ENCODE assay signal across 8 cellular contexts in genomic region chr17:68291836-68292688, GRCh38. TPM values are rescaled to one million over a fixed set of nuclear protein-coding genes. Genes with fewer than 3 reads are reported as not detected.
DNase-seq lines count a peak whose midpoint lies in the region; ATAC-seq lines count a peak whose summit lies in the region.

No MANE protein-coding gene starts in this region.

- DNase-seq in CD1c-positive myeloid dendritic cell (ENCODE audit: extremely low spot score) (peak; percentile 99), NT2/D1 (ENCODE audit: low read depth, low spot score) (no peak), activated T-cell treated with anti-CD3 and anti-CD28 coated beads for 1 hour (ENCODE audit: low read depth) (peak; percentile 85), myocyte (ENCODE audit: low read depth) (peak; percentile 76)
- peak; percentile 84 for DNase-seq in stimulated activated CD8-positive, alpha-beta memory T cell treated with anti-CD3 and anti-CD28 coated beads, Interleukin-7, amount 100 ng/mL, for 48 hours (ENCODE audit: extremely low read depth in 1 of 2, low read depth in 1 of 2)

- H3K27ac ChIP-seq in esophagus (ENCODE audit: low read depth in 2 of 2, low read length in 1 of 2) = peak overlapping the region; percentile 73 to 83

- ATAC-seq in GM19351 (IDR thresholded peaks at IDR 0.05; ENCODE audit: unreplicated experiment) (peak; percentile 57), HG03460 (IDR thresholded peaks at IDR 0.05; ENCODE audit: unreplicated experiment) (peak; percentile 61)

- H3K4me1 ChIP-seq in NT2/D1 (ENCODE audit: insufficient read depth, insufficient read length) (peaks cover 18% of the 10 kb centered on the region), esophagus (ENCODE audit: control insufficient read depth in 2 of 2, insufficient read depth in 2 of 2, low read length in 1 of 2) (peaks cover 0 to 8% of the 10 kb centered on the region in 2 donors)

- H3K9me3 ChIP-seq in NT2/D1 (ENCODE audit: insufficient read depth, low read length) (no peaks in the 10 kb centered on the region), esophagus (ENCODE audit: control insufficient read depth in 2 of 2, insufficient read depth in 1 of 2, low read depth in 1 of 2, low read length in 1 of 2) (no peaks in the 10 kb centered on the region)

- H3K36me3 ChIP-seq in NT2/D1 (ENCODE audit: insufficient read depth, insufficient read length, low read length) (no peaks in the 10 kb centered on the region), esophagus (ENCODE audit: control insufficient read depth in 2 of 2, insufficient read depth in 2 of 2, low read length in 1 of 2) (no peaks in the 10 kb centered on the region)

- peak overlapping the region; percentile 72 for H3K4me3 ChIP-seq in NT2/D1 (ENCODE audit: insufficient read length, low read depth)
- H3K4me3 ChIP-seq in esophagus (ENCODE audit: low read depth in 1 of 2, low read length in 2 of 2) = peak overlapping the region; percentile 57 to 75

- peak overlapping the region; percentile 84 for H3K9ac ChIP-seq in NT2/D1 (ENCODE audit: insufficient read length, low read depth)

- H3K27me3 ChIP-seq in NT2/D1 (ENCODE audit: insufficient read depth, insufficient read length) (peaks cover 27% of the 10 kb centered on the region), esophagus (ENCODE audit: control insufficient read depth in 1 of 2, insufficient read depth in 2 of 2, low read length in 2 of 2) (no peaks in the 10 kb centered on the region)

- 1% methylated on average over 76 of the region's 76 CpGs for WGBS in esophagus, 2 donors

RNA-seq across cellular contexts. Expression of gene ARSG, which starts 0.8 kb away (rescaled TPM):
- polyA plus RNA-seq in esophagus = 1 to 10 TPM; 2.8 to 3.5 TPM
- total RNA-seq in myocyte = 4.9 and 15.0 TPM in 2 replicates
- 6.6 TPM for polyA plus RNA-seq in myocyte (2012)

RNA-seq across cellular contexts. Expression of gene SLC16A6, which starts 1.1 kb away (rescaled TPM):
- polyA plus RNA-seq in esophagus = 1 to 10 TPM; 4.0 to 9.7 TPM
- 0.21 and 0.78 TPM in 2 replicates for total RNA-seq in myocyte
- polyA plus RNA-seq in myocyte (2012) = 0.13 TPM

RNA-seq across cellular contexts. Expression of gene AMZ2, which starts 44.2 kb away (rescaled TPM):
- polyA plus RNA-seq in esophagus = 10 to 100 TPM; 32.2 to 37.7 TPM
- total RNA-seq in myocyte = 134 and 150 TPM in 2 replicates
- polyA plus RNA-seq in myocyte (2012) = 106 TPM
